In the genomic region with DNA sequence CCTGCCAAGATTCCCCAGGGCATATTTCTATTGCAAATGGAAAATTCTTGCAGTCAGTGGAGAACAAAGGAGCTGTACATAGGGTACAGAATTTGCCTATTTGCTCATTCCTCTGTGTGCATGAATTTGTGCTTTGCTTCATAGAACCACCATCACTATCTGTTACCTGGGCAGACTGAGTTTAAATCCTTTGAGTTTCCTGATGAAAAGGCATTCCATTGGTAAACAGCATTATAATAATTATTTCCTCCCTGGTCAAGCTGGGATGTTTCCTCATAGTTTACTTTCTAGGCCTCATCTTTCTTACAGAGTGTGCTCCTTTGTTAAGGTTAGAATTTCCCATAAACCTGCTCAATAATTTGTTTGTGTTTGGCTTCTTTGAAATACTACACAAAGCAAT, we compare ENCODE assay signal across 35 cellular contexts. TPM values are rescaled to one million over a fixed set of nuclear protein-coding genes. Genes with fewer than 3 reads are reported as not detected.
"Had no signal": no experiment of that assay in that cellular context is flagged by ENCODE, and none has a peak within 500 bp of the region (broad histone marks: within the 10 kb centered on the region; RNA-seq: fewer than 3 reads in every experiment).

No MANE protein-coding gene starts in this region.

- H3K4me1 ChIP-seq: esophagus squamous epithelium, heart right ventricle, left lung, psoas muscle, spleen, testis, tibial artery, upper lobe of left lung had no signal

- H3K9me3 Mint-ChIP-seq: dendritic cell treated with granulocyte-macrophage colony-stimulating factor and Interleukin-4, amounts not matched to agents 40 ng/mL and 50 ng/mL, for 4 days; nephron progenitor cell; stimulated activated memory B cell treated with anti-CD40 and anti-IgM and Interleukin-4, amounts not matched to agents 10 μg/mL and 1 μg/mL and 100 μg/mL, for 72 hours had no signal

- H3K27me3 ChIP-seq: esophagus squamous epithelium, left lung, spleen, testis, tibial artery, upper lobe of left lung had no signal

- ATAC-seq: heart right ventricle; left cardiac atrium; naive thymus-derived CD8-positive, alpha-beta T cell; psoas muscle; right cardiac atrium; stimulated activated memory B cell treated with anti-CD40 and anti-IgM and Interleukin-4, amounts not matched to agents 10 μg/mL and 1 μg/mL and 100 μg/mL, for 72 hours; stimulated activated naive CD8-positive, alpha-beta T cell treated with anti-CD3 and anti-CD28 coated beads, Interleukin-15, Interleukin-2, amounts not matched to agents 100 U/mL and 50 U/mL, for 24 hours had no signal

- H3K9me3 ChIP-seq: esophagus squamous epithelium, heart right ventricle, left lung, psoas muscle, spleen, testis, tibial artery, upper lobe of left lung had no signal

- H3K36me3 ChIP-seq: esophagus squamous epithelium, heart right ventricle, left lung, spleen, tibial artery, upper lobe of left lung had no signal

- H3K27me3 Mint-ChIP-seq: dendritic cell treated with granulocyte-macrophage colony-stimulating factor and Interleukin-4, amounts not matched to agents 40 ng/mL and 50 ng/mL, for 4 days; naive thymus-derived CD8-positive, alpha-beta T cell; stimulated activated memory B cell treated with anti-CD40 and anti-IgM and Interleukin-4, amounts not matched to agents 10 μg/mL and 1 μg/mL and 100 μg/mL, for 72 hours had no signal

- H3K4me1 Mint-ChIP-seq: naive thymus-derived CD8-positive, alpha-beta T cell; nephron progenitor cell; stimulated activated memory B cell treated with anti-CD40 and anti-IgM and Interleukin-4, amounts not matched to agents 10 μg/mL and 1 μg/mL and 100 μg/mL, for 72 hours had no signal

- H3K36me3 Mint-ChIP-seq: mesothelial cell of epicardium; stimulated activated memory B cell treated with anti-CD40 and anti-IgM and Interleukin-4, amounts not matched to agents 10 μg/mL and 1 μg/mL and 100 μg/mL, for 72 hours had no signal

- H3K27ac ChIP-seq: esophagus squamous epithelium, heart right ventricle, psoas muscle, skin epidermis, spleen, testis, tibial artery had no signal

- H3K27ac Mint-ChIP-seq: dendritic cell treated with granulocyte-macrophage colony-stimulating factor and Interleukin-4, amounts not matched to agents 40 ng/mL and 50 ng/mL, for 4 days; mesothelial cell of epicardium; naive thymus-derived CD8-positive, alpha-beta T cell; nephron progenitor cell; stimulated activated memory B cell treated with anti-CD40 and anti-IgM and Interleukin-4, amounts not matched to agents 10 μg/mL and 1 μg/mL and 100 μg/mL, for 72 hours had no signal

- H3K4me3 Mint-ChIP-seq: dendritic cell treated with granulocyte-macrophage colony-stimulating factor and Interleukin-4, amounts not matched to agents 40 ng/mL and 50 ng/mL, for 4 days; mesothelial cell of epicardium; naive thymus-derived CD8-positive, alpha-beta T cell; nephron progenitor cell; stimulated activated memory B cell treated with anti-CD40 and anti-IgM and Interleukin-4, amounts not matched to agents 10 μg/mL and 1 μg/mL and 100 μg/mL, for 72 hours had no signal

- H3K4me3 ChIP-seq: esophagus squamous epithelium, heart right ventricle, left lung, psoas muscle, skin epidermis, spleen, testis, tibial artery had no signal

- DNase-seq: effector CD8-positive, alpha-beta T cell; erythroblast; esophagus squamous epithelium; foreskin melanocyte; glutamatergic neuron; heart right ventricle; hippocampal formation; left cardiac atrium; mesenchymal stem cell; naive thymus-derived CD8-positive, alpha-beta T cell; nephron progenitor cell; nucleus accumbens; posterior cingulate gyrus; psoas muscle; right cardiac atrium; spleen; stimulated activated CD4-positive, alpha-beta T cell treated with anti-CD3 and anti-CD28 coated beads, Interleukin-4, amount 100 ng/mL, for 4 hours; stimulated activated naive CD8-positive, alpha-beta T cell treated with anti-CD3 and anti-CD28 coated beads, Interleukin-15, Interleukin-2, amounts not matched to agents 100 U/mL and 50 U/mL, for 24 hours; substantia nigra; testis; tibial artery had no signal

RNA-seq across cellular contexts. Expression of a gene that starts 0.8 kb away (rescaled TPM):
- total RNA-seq: endothelial cell of umbilical vein; heart right ventricle; left cardiac atrium; lung microvascular endothelial cell; myocyte; naive thymus-derived CD8-positive, alpha-beta T cell; osteocyte; psoas muscle; right cardiac atrium; spleen; testis had no signal

RNA-seq across cellular contexts. Expression of a gene that starts 27.2 kb away (rescaled TPM):
- total RNA-seq: endothelial cell of umbilical vein; esophagus squamous epithelium; heart right ventricle; kidney epithelial cell; left cardiac atrium; left lung; lower leg skin; lung microvascular endothelial cell; mesothelial cell of epicardium; mucosa of gallbladder; myocyte; naive thymus-derived CD8-positive, alpha-beta T cell; osteocyte; psoas muscle; renal cortical epithelial cell; right cardiac atrium; spleen; upper lobe of left lung had no signal
